ENCODE assay signal across 8 cellular contexts in genomic region chr11:43282607-43283440, GRCh38. TPM values are rescaled to one million over a fixed set of nuclear protein-coding genes. Genes with fewer than 3 reads are reported as not detected.
DNase-seq lines count a peak whose midpoint lies in the region; ATAC-seq and TF ChIP-seq lines count a peak whose summit lies in the region.

No MANE protein-coding gene starts in this region.

- no peaks in the 10 kb centered on the region for H4K20me1 ChIP-seq in OCI-LY7 (ENCODE audit: insufficient read depth, low read length)

- H3K9me3 ChIP-seq in OCI-LY7 (ENCODE audit: low read length) = no peaks in the 10 kb centered on the region

- peaks cover 5% of the 10 kb centered on the region for H3K27me3 Mint-ChIP-seq in activated naive CD4-positive, alpha-beta T cell treated with anti-CD3 and anti-CD28 coated beads for 36 hours (ENCODE audit: low read depth)

- peak; percentile 6 for DNase-seq in AML-193 (lab: John Stamatoyannopoulos, UW)
- DNase-seq in OCI-LY7 (ENCODE audit: low spot score) = peak; percentile 53
- peak; percentile 52 for DNase-seq in activated naive CD4-positive, alpha-beta T cell treated with anti-CD3 and anti-CD28 coated beads for 36 hours
- peak; percentile 34 for DNase-seq in left cardiac atrium
- DNase-seq in sciatic nerve (ENCODE audit: low spot score) = peak; percentile 62
- DNase-seq in ureter (ENCODE audit: low spot score) = no peak

- no peak overlapping the region for H3K27ac Mint-ChIP-seq in activated naive CD4-positive, alpha-beta T cell treated with anti-CD3 and anti-CD28 coated beads for 36 hours

- H3K4me3 Mint-ChIP-seq in activated naive CD4-positive, alpha-beta T cell treated with anti-CD3 and anti-CD28 coated beads for 36 hours = no peak overlapping the region

- peak; percentile 99 for TF ChIP-seq CTCF in OCI-LY7 (conservative IDR thresholded peaks at IDR 0.05; ENCODE audit: low read length)

- no peak overlapping the region for H3K4me2 ChIP-seq in OCI-LY7 (ENCODE audit: low read length)

- no peaks in the 10 kb centered on the region for H3K36me3 ChIP-seq in OCI-LY7 (ENCODE audit: insufficient read depth, low read length)

- ATAC-seq in GM18511 (IDR thresholded peaks at IDR 0.05; ENCODE audit: unreplicated experiment) (peak; percentile 76), HG03135 (IDR thresholded peaks at IDR 0.05; ENCODE audit: unreplicated experiment) (peak; percentile 76), left cardiac atrium (peak; percentile 36 to 38), sciatic nerve (no peak)

- no peak overlapping the region for H3K27ac ChIP-seq in OCI-LY7 (ENCODE audit: low read depth, low read length, poor library complexity, severe bottlenecking)

- no peaks in the 10 kb centered on the region for H3K36me3 Mint-ChIP-seq in activated naive CD4-positive, alpha-beta T cell treated with anti-CD3 and anti-CD28 coated beads for 36 hours (ENCODE audit: low read depth)

- H3K79me2 ChIP-seq in OCI-LY7 (ENCODE audit: insufficient read depth, low read depth, low read length) = no peaks in the 10 kb centered on the region

- intact Hi-C loops in OCI-LY7 (cut with micrococcal nuclease; ENCODE audit: unreplicated experiment) (loop anchor here (2.0 to 10.0 kb wide), 2 partner anchors 58 to 512 kb away; no protein-coding TSS in a partner anchor), left cardiac atrium (cut with DNase I) (loop anchor here in 1 of 2 donors (2.0 to 5.0 kb wide), 2 partner anchors 510 to 1821 kb away; no protein-coding TSS in a partner anchor), sciatic nerve (cut with DNase I) (no loop called here)
- intact Hi-C loops in activated naive CD4-positive, alpha-beta T cell treated with anti-CD3 and anti-CD28 coated beads for 36 hours (cut with micrococcal nuclease) = loop anchor here (1.0 to 10.0 kb wide), 3 partner anchors 513 to 1822 kb away; no protein-coding TSS in a partner anchor

- POLR2A ChIA-PET in OCI-LY7 (lab: Charles Lee) = interaction anchor here (2.2 kb wide), 1 partner anchor 20 kb away, joined by 6 read pairs; no protein-coding TSS in a partner anchor

- H3K9me2 ChIP-seq in OCI-LY7 (ENCODE audit: insufficient read depth, low read length) = no peaks in the 10 kb centered on the region

- no peaks in the 10 kb centered on the region for H3K4me1 Mint-ChIP-seq in activated naive CD4-positive, alpha-beta T cell treated with anti-CD3 and anti-CD28 coated beads for 36 hours (ENCODE audit: low read depth)

- no peak overlapping the region for H2AFZ ChIP-seq in OCI-LY7 (ENCODE audit: low read length)

- BruUV-seq in OCI-LY7 (replicated peaks; lab: Mats Ljungman, UMichigan) = no TSS peak

- no peaks in the 10 kb centered on the region for H3K4me1 ChIP-seq in OCI-LY7 (ENCODE audit: insufficient read depth, low read length, poor library complexity, severe bottlenecking)

- CTCF ChIA-PET in OCI-LY7 (lab: Charles Lee; ENCODE audit: unreplicated experiment) = no interaction called here
- CTCF ChIA-PET in activated naive CD4-positive, alpha-beta T cell treated with anti-CD3 and anti-CD28 coated beads for 36 hours (lab: Charles Lee) = interaction anchor here (0.7 to 2.0 kb wide), 19 partner anchors 9 to 1822 kb away, joined by 3 to 9 read pairs (median 3); no protein-coding TSS in a partner anchor

- H3K4me3 ChIP-seq in OCI-LY7 (ENCODE audit: low read depth, low read length, poor library complexity, severe bottlenecking) = no peak overlapping the region

- H3K9me3 Mint-ChIP-seq in activated naive CD4-positive, alpha-beta T cell treated with anti-CD3 and anti-CD28 coated beads for 36 hours = no peaks in the 10 kb centered on the region

RNA-seq across cellular contexts. Expression of gene API5, which starts 29.0 kb away (rescaled TPM):
- 71.1 and 98.0 TPM in 2 replicates for total RNA-seq in OCI-LY7 (2014; rRNA removed; shearing (Covaris generic))
- total RNA-seq in OCI-LY7 (2022) = 119 and 141 TPM in 2 replicates
- total RNA-seq in activated naive CD4-positive, alpha-beta T cell treated with anti-CD3 and anti-CD28 coated beads for 36 hours = 100 to 1,000 TPM; 139 to 147 TPM
- 10 to 100 TPM; 41.2 to 52.8 TPM for total RNA-seq in left cardiac atrium
- total RNA-seq in sciatic nerve = 80.1 TPM
- 92.6 TPM for total RNA-seq in ureter
